ENCODE assay signal across 8 cellular contexts in genomic region chr5:172107606-172108005, GRCh38.
DNase-seq lines count a peak whose midpoint lies in the region; ATAC-seq and TF ChIP-seq lines count a peak whose summit lies in the region.

No MANE protein-coding gene starts in this region.

- H3K4me1 Mint-ChIP-seq in T-helper 2 cell treated with Interferon-gamma antibody and Interleukin-4, amounts not matched to agents 5 μg/mL and 100 μg/mL, for 36 hours (ENCODE audit: low read depth), result peaks cover 48% of the 10 kb centered on the region
- H3K4me1 Mint-ChIP-seq in activated B cell treated with CpG ODN at 0.5 μM for 24 hours, result peaks cover 50% of the 10 kb centered on the region

- H3K9me3 Mint-ChIP-seq in T-helper 2 cell treated with Interferon-gamma antibody and Interleukin-4, amounts not matched to agents 5 μg/mL and 100 μg/mL, for 36 hours, result no peaks in the 10 kb centered on the region
- H3K9me3 Mint-ChIP-seq in activated B cell treated with CpG ODN at 0.5 μM for 24 hours, result no peaks in the 10 kb centered on the region

- no peak for TF ChIP-seq POLR2A in GM18505 (IDR thresholded peaks at IDR 0.05; ENCODE audit: borderline replicate concordance, extremely low read depth, insufficient read depth, insufficient read length)

- H3K4me3 Mint-ChIP-seq in T-helper 2 cell treated with Interferon-gamma antibody and Interleukin-4, amounts not matched to agents 5 μg/mL and 100 μg/mL, for 36 hours, result no peak overlapping the region
- H3K4me3 Mint-ChIP-seq in activated B cell treated with CpG ODN at 0.5 μM for 24 hours, result no peak overlapping the region

- POLR2A ChIA-PET in activated B cell treated with CpG ODN at 0.5 μM for 24 hours (lab: Charles Lee), result interaction anchor here (0.7 to 3.4 kb wide), 4 partner anchors 72 to 179 kb away, joined by 3 to 29 read pairs (median 4); partner anchors contain the start of gene STK10

- H3K4me3 ChIP-seq in stomach smooth muscle (ENCODE audit: low read length in 2 of 2), result peak overlapping the region; percentile 37 to 71

- no peaks in the 10 kb centered on the region for H3K9me3 ChIP-seq in stomach smooth muscle (ENCODE audit: control insufficient read depth in 2 of 2, low read length in 2 of 2)

- TF ChIP-seq CTCF in activated B cell treated with CpG ODN at 0.5 μM for 24 hours (IDR thresholded peaks at IDR 0.05), result no peak

- H3K4me1 ChIP-seq in stomach smooth muscle (ENCODE audit: control insufficient read depth, insufficient read depth, low read length), result peaks cover 42% of the 10 kb centered on the region

- no peaks in the 10 kb centered on the region for H3K27me3 Mint-ChIP-seq in T-helper 2 cell treated with Interferon-gamma antibody and Interleukin-4, amounts not matched to agents 5 μg/mL and 100 μg/mL, for 36 hours (ENCODE audit: low read depth)
- no peaks in the 10 kb centered on the region for H3K27me3 Mint-ChIP-seq in activated B cell treated with CpG ODN at 0.5 μM for 24 hours

- peak overlapping the region in 1 of 2 donors; percentile 29 for H3K9ac ChIP-seq in stomach smooth muscle (ENCODE audit: low read length in 2 of 2)

- no peaks in the 10 kb centered on the region for H3K27me3 ChIP-seq in stomach smooth muscle (ENCODE audit: control insufficient read depth in 1 of 2, insufficient read depth in 2 of 2, low read length in 2 of 2)

- H3K27ac Mint-ChIP-seq in T-helper 2 cell treated with Interferon-gamma antibody and Interleukin-4, amounts not matched to agents 5 μg/mL and 100 μg/mL, for 36 hours, result peak overlapping the region; percentile 26
- peak overlapping the region; percentile 41 for H3K27ac Mint-ChIP-seq in activated B cell treated with CpG ODN at 0.5 μM for 24 hours

- H3K27ac ChIP-seq in stomach smooth muscle (ENCODE audit: low read length), result peak overlapping the region; percentile 11

- H3K36me3 ChIP-seq in stomach smooth muscle (ENCODE audit: control insufficient read depth in 2 of 2, insufficient read depth in 2 of 2, low read length in 2 of 2), result no peaks in the 10 kb centered on the region

- ATAC-seq in activated B cell treated with CpG ODN at 0.5 μM for 24 hours (ENCODE audit: low read depth) (no peak), GM18505 (IDR thresholded peaks at IDR 0.05; ENCODE audit: unreplicated experiment) (no peak)

- intact Hi-C loops in activated B cell treated with CpG ODN at 0.5 μM for 24 hours (cut with micrococcal nuclease), result loop anchor here (1.0 to 2.0 kb wide), 5 partner anchors 68 to 589 kb away; partner anchors contain the start of genes STK10 and UBTD2

- no peak for DNase-seq in T-helper 2 cell treated with Interferon-gamma antibody and Interleukin-4, amounts not matched to agents 5 μg/mL and 100 μg/mL, for 36 hours (ENCODE audit: low spot score)
- DNase-seq in T-helper 2 cell (no peak), activated B cell treated with CpG ODN at 0.5 μM for 24 hours (no peak), foreskin melanocyte (peak; percentile 66), DMS153 (lab: John Stamatoyannopoulos, UW) (no peak), globus pallidus (ENCODE audit: low spot score) (no peak)

- H3K36me3 Mint-ChIP-seq in T-helper 2 cell treated with Interferon-gamma antibody and Interleukin-4, amounts not matched to agents 5 μg/mL and 100 μg/mL, for 36 hours (ENCODE audit: low read depth), result peaks cover 68% of the 10 kb centered on the region
- H3K36me3 Mint-ChIP-seq in activated B cell treated with CpG ODN at 0.5 μM for 24 hours (ENCODE audit: low read depth), result peaks cover 60% of the 10 kb centered on the region

- CTCF ChIA-PET in activated B cell treated with CpG ODN at 0.5 μM for 24 hours (lab: Charles Lee), result interaction anchor here (0.8 to 5.0 kb wide), 8 partner anchors 67 to 195 kb away, joined by 3 to 94 read pairs (median 4); partner anchors contain the start of genes STK10 and UBTD2
